23 cellular contexts compared by ENCODE assay signal in genomic region chr4:36278789-36279188, GRCh38. TPM values are rescaled to one million over a fixed set of nuclear protein-coding genes. Genes with fewer than 3 reads are reported as not detected.
DNase-seq lines count a peak whose midpoint lies in the region; ATAC-seq, FAIRE-seq and TF ChIP-seq lines count a peak whose summit lies in the region.
"Had no signal": no experiment of that assay in that cellular context is flagged by ENCODE, and none has a peak within 500 bp of the region (broad histone marks: within the 10 kb centered on the region; RNA-seq: fewer than 3 reads in every experiment).

No MANE protein-coding gene starts in this region.

- H3K9me3 ChIP-seq in CD8-positive, alpha-beta T cell (ENCODE audit: low read length), result no peaks in the 10 kb centered on the region
- H3K9me3 ChIP-seq: adrenal gland, left ventricle myocardium inferior, SJSA1, uterus had no signal

- no peak overlapping the region for H3K4me3 Mint-ChIP-seq in CD8-positive, alpha-beta T cell
- H3K4me3 Mint-ChIP-seq in activated naive CD8-positive, alpha-beta T cell treated with anti-CD3 and anti-CD28 coated beads, Interleukin-2, amount 50 U/mL, for 24 hours, result peak overlapping the region; percentile 44
- peak overlapping the region; percentile 59 for H3K4me3 Mint-ChIP-seq in natural killer cell treated with Interleukin-12 subunit alpha and Interleukin-12 subunit beta and Interleukin-15 and Interleukin-18, amount 100 ng/mL, for 72 hours

- no peaks in the 10 kb centered on the region for H3K27me3 ChIP-seq in CD8-positive, alpha-beta T cell (ENCODE audit: insufficient read depth, low read length)
- H3K27me3 ChIP-seq: adrenal gland, cardiac muscle cell, dorsolateral prefrontal cortex, SJSA1, uterus had no signal

- POLR2A ChIA-PET in CD8-positive, alpha-beta T cell (lab: Charles Lee), result no interaction called here

- no peaks in the 10 kb centered on the region for H3K36me3 ChIP-seq in CD8-positive, alpha-beta T cell (ENCODE audit: insufficient read depth, low read length)
- H3K36me3 ChIP-seq: adrenal gland, cardiac muscle cell, left ventricle myocardium inferior, SJSA1, uterus had no signal

- no peaks in the 10 kb centered on the region for H3K4me1 ChIP-seq in CD8-positive, alpha-beta T cell (ENCODE audit: insufficient read depth, low read length)
- H3K4me1 ChIP-seq: adrenal gland, left ventricle myocardium inferior, SJSA1, uterus had no signal

- CTCF ChIA-PET in CD8-positive, alpha-beta T cell (lab: Charles Lee), result no interaction called here

- no peaks in the 10 kb centered on the region for H3K9me3 Mint-ChIP-seq in CD8-positive, alpha-beta T cell
- no peaks in the 10 kb centered on the region for H3K9me3 Mint-ChIP-seq in activated naive CD8-positive, alpha-beta T cell treated with anti-CD3 and anti-CD28 coated beads, Interleukin-2, amount 50 U/mL, for 24 hours
- H3K9me3 Mint-ChIP-seq in natural killer cell treated with Interleukin-12 subunit alpha and Interleukin-12 subunit beta and Interleukin-15 and Interleukin-18, amount 100 ng/mL, for 72 hours, result peaks cover 3% of the 10 kb centered on the region

- H3K36me3 Mint-ChIP-seq in CD8-positive, alpha-beta T cell, result no peaks in the 10 kb centered on the region
- no peaks in the 10 kb centered on the region for H3K36me3 Mint-ChIP-seq in activated naive CD8-positive, alpha-beta T cell treated with anti-CD3 and anti-CD28 coated beads, Interleukin-2, amount 50 U/mL, for 24 hours (ENCODE audit: low read depth)
- H3K36me3 Mint-ChIP-seq in natural killer cell treated with Interleukin-12 subunit alpha and Interleukin-12 subunit beta and Interleukin-15 and Interleukin-18, amount 100 ng/mL, for 72 hours, result peaks cover 18% of the 10 kb centered on the region

- no peak for TF ChIP-seq CTCF in CD8-positive, alpha-beta T cell (IDR thresholded peaks at IDR 0.05)

- no peak overlapping the region for H3K27ac Mint-ChIP-seq in CD8-positive, alpha-beta T cell
- peak overlapping the region; percentile 85 for H3K27ac Mint-ChIP-seq in activated naive CD8-positive, alpha-beta T cell treated with anti-CD3 and anti-CD28 coated beads, Interleukin-2, amount 50 U/mL, for 24 hours
- H3K27ac Mint-ChIP-seq in natural killer cell treated with Interleukin-12 subunit alpha and Interleukin-12 subunit beta and Interleukin-15 and Interleukin-18, amount 100 ng/mL, for 72 hours, result peak overlapping the region; percentile 92 to 98

- no peak overlapping the region for H3K27ac ChIP-seq in CD8-positive, alpha-beta T cell (ENCODE audit: low read depth, low read length)
- H3K27ac ChIP-seq: adrenal gland, cardiac muscle cell, left ventricle myocardium inferior, SJSA1, uterus had no signal

- no peak for DNase-seq in CD8-positive, alpha-beta T cell
- no peak for DNase-seq in GM12892 (ENCODE audit: insufficient read length)
- DNase-seq in activated naive CD8-positive, alpha-beta T cell treated with anti-CD3 and anti-CD28 coated beads, Interleukin-2, amount 50 U/mL, for 24 hours, result no peak
- DNase-seq in natural killer cell treated with Interleukin-12 subunit alpha and Interleukin-12 subunit beta and Interleukin-15 and Interleukin-18, amount 100 ng/mL, for 72 hours (ENCODE audit: low spot score), result no peak
- no peak for DNase-seq in SHP77 treated with DMSO at 0.1 percent for 48 hours (lab: John Stamatoyannopoulos, UW)
- DNase-seq in NCI-H2196 (lab: John Stamatoyannopoulos, UW; ENCODE audit: unreplicated experiment), result no peak
- DNase-seq: activated CD4-positive, CD25-positive, alpha-beta regulatory T cell treated with anti-CD3 and anti-CD28 coated beads, Interleukin-2, amount 50 U/mL, for 72 hours; adrenal gland; AML-193; Calu3; dorsolateral prefrontal cortex; Kasumi-1; left ventricle myocardium inferior; NCI-H1105; NCI-H69; stimulated activated CD4-positive, alpha-beta T cell treated with anti-CD3 and anti-CD28 coated beads, Interleukin-2, amount 100 ng/mL, for 24 hours; uterus had no signal

- H3K4me1 Mint-ChIP-seq in CD8-positive, alpha-beta T cell (ENCODE audit: low read depth), result peaks cover 33% of the 10 kb centered on the region
- H3K4me1 Mint-ChIP-seq in activated naive CD8-positive, alpha-beta T cell treated with anti-CD3 and anti-CD28 coated beads, Interleukin-2, amount 50 U/mL, for 24 hours, result peaks cover 51% of the 10 kb centered on the region
- peaks cover 58 to 63% of the 10 kb centered on the region in 2 donors for H3K4me1 Mint-ChIP-seq in natural killer cell treated with Interleukin-12 subunit alpha and Interleukin-12 subunit beta and Interleukin-15 and Interleukin-18, amount 100 ng/mL, for 72 hours (ENCODE audit: low read depth in 2 of 2)

- no peak overlapping the region for H3K4me3 ChIP-seq in CD8-positive, alpha-beta T cell (ENCODE audit: low read depth, low read length)
- H3K4me3 ChIP-seq: adrenal gland, cardiac muscle cell, left ventricle myocardium inferior, SJSA1, uterus had no signal

- TF ChIP-seq POLR2A in GM12892 (IDR thresholded peaks at IDR 0.05; ENCODE audit: low read depth, low read length), result no peak

- peak; percentile 9 for ATAC-seq in CD8-positive, alpha-beta T cell
- peak; percentile 64 for ATAC-seq in activated naive CD8-positive, alpha-beta T cell treated with anti-CD3 and anti-CD28 coated beads, Interleukin-2, amount 50 U/mL, for 24 hours
- ATAC-seq in natural killer cell treated with Interleukin-12 subunit alpha and Interleukin-12 subunit beta and Interleukin-15 and Interleukin-18, amount 100 ng/mL, for 72 hours, result no peak
- ATAC-seq in HG03196 (IDR thresholded peaks at IDR 0.05; ENCODE audit: unreplicated experiment), result no peak

- intact Hi-C loops in CD8-positive, alpha-beta T cell (cut with DNase I, micrococcal nuclease), result no loop called here

- FAIRE-seq in GM12892 (lab: Jason Lieb, UNC), result peak; percentile 56

- no peaks in the 10 kb centered on the region for H3K27me3 Mint-ChIP-seq in CD8-positive, alpha-beta T cell (ENCODE audit: low read depth)
- no peaks in the 10 kb centered on the region for H3K27me3 Mint-ChIP-seq in activated naive CD8-positive, alpha-beta T cell treated with anti-CD3 and anti-CD28 coated beads, Interleukin-2, amount 50 U/mL, for 24 hours
- no peaks in the 10 kb centered on the region for H3K27me3 Mint-ChIP-seq in natural killer cell treated with Interleukin-12 subunit alpha and Interleukin-12 subunit beta and Interleukin-15 and Interleukin-18, amount 100 ng/mL, for 72 hours

RNA-seq across cellular contexts. Expression of gene DTHD1, which starts 2.6 kb away (rescaled TPM):
- total RNA-seq in CD8-positive, alpha-beta T cell, result 1 to 10 TPM; 1.9 to 2.1 TPM
- 0.98 TPM for polyA plus RNA-seq in GM12892 (2012; ENCODE audit: missing spikeins)
- total RNA-seq in natural killer cell treated with Interleukin-12 subunit alpha and Interleukin-12 subunit beta and Interleukin-15 and Interleukin-18, amount 100 ng/mL, for 72 hours, result 10 to 100 TPM; 12.1 to 12.9 TPM
- total RNA-seq: Calu3, cardiac muscle cell, glomerular endothelial cell, left ventricle myocardium inferior, OCI-LY7, osteoblast, SJSA1 had no signal
- polyA plus RNA-seq: cardiac muscle cell had no signal

RNA-seq across cellular contexts. Expression of gene ARAP2, which starts 34.5 kb away (rescaled TPM):
- total RNA-seq in CD8-positive, alpha-beta T cell, result 10 to 100 TPM; 91.0 to 95.8 TPM
- 12.5 TPM for polyA plus RNA-seq in GM12892 (2012; ENCODE audit: missing spikeins)
- total RNA-seq in natural killer cell treated with Interleukin-12 subunit alpha and Interleukin-12 subunit beta and Interleukin-15 and Interleukin-18, amount 100 ng/mL, for 72 hours, result 100 to 1,000 TPM; 124 to 156 TPM

Comparison
In these comparisons a context has a peak if more than half of its experiments do, and no peak if none do; other contexts are left out.
1. ATAC-seq: peak in CD8-positive, alpha-beta T cell (single experiment) and activated naive CD8-positive, alpha-beta T cell treated with anti-CD3 and anti-CD28 coated beads, Interleukin-2, amount 50 U/mL, for 24 hours (single experiment); none in natural killer cell treated with Interleukin-12 subunit alpha and Interleukin-12 subunit beta and Interleukin-15 and Interleukin-18, amount 100 ng/mL, for 72 hours (0 of 2) and HG03196 (single experiment).
2. RNA of gene DTHD1, which starts 2.6 kb away (total RNA-seq): 12.1 to 12.9 TPM in natural killer cell treated with Interleukin-12 subunit alpha and Interleukin-12 subunit beta and Interleukin-15 and Interleukin-18, amount 100 ng/mL, for 72 hours; 1.9 to 2.1 TPM in CD8-positive, alpha-beta T cell; every median in the first group is over 4 times any median in the second.